ENCODE assay signal across 8 cellular contexts in the genomic region with DNA sequence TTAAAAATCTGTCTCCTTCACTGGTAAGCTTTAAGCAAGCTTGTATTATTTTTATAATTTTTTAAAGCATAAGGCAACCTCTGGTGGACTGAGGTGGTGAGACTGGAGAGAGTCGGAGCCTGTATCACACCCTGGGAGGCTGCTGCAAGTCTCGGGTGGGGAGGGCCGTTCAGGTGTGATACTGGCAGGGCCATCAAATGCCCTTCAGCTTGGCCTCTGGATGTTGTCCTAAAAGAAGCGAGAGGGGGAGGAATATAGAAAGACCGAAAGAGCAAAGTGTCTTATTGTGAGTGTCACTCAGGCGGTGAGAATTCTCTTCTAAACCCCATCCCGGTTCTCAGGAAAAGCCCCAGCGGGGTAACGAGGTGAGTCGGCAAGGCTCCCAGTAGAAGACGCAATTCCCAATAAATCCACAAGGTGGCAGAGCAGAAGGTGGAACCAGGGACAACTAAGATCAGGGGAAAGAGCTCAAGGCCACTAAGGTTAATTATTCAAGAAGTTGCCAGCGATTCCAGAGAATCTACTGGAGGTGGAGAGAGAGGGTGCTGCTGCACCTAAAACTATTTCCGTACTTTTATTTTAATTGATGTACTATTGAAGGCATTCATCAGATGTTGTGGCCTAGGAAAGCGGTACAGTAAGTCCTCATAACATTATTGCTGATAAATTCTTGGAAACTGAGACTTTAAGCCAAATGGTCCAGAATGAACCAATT. TPM values are rescaled to one million over a fixed set of nuclear protein-coding genes. Genes with fewer than 3 reads are reported as not detected.
DNase-seq lines count a peak whose midpoint lies in the region; ATAC-seq and TF ChIP-seq lines count a peak whose summit lies in the region.

No MANE protein-coding gene starts in this region.

- no peak overlapping the region for H3K27ac ChIP-seq in AG04450 (ENCODE audit: low read depth, low read length)

- H3K9me3 ChIP-seq in AG04450 (ENCODE audit: control insufficient read depth, insufficient read depth, low read length), result no peaks in the 10 kb centered on the region

- H3K4me1 Mint-ChIP-seq in activated CD4-positive, alpha-beta T cell treated with anti-CD3 and anti-CD28 coated beads, Interleukin-2, amount 10 ng/mL, durations not matched to agents 7 days and 5 days, result peaks cover 6% of the 10 kb centered on the region

- no peaks in the 10 kb centered on the region for H3K9me3 Mint-ChIP-seq in activated CD4-positive, alpha-beta T cell treated with anti-CD3 and anti-CD28 coated beads, Interleukin-2, amount 10 ng/mL, durations not matched to agents 7 days and 5 days

- TF ChIP-seq CTCF in AG04450 (IDR thresholded peaks at IDR 0.05; ENCODE audit: low read depth, low read length), result peak; percentile 80

- CTCF ChIA-PET in AG04450 (lab: Charles Lee), result interaction anchor here (0.5 to 5.4 kb wide), 67 partner anchors 9 to 1198 kb away, joined by 3 to 70 read pairs (median 5); a partner anchor contains a TSS
- CTCF ChIA-PET in activated CD4-positive, alpha-beta T cell treated with anti-CD3 and anti-CD28 coated beads, Interleukin-2, amount 10 ng/mL, durations not matched to agents 7 days and 5 days (lab: Charles Lee), result interaction anchor here (0.6 to 1.6 kb wide), 14 partner anchors 9 to 213 kb away, joined by 3 to 18 read pairs (median 4); a partner anchor contains a TSS

- peaks cover 4% of the 10 kb centered on the region for H3K36me3 Mint-ChIP-seq in activated CD4-positive, alpha-beta T cell treated with anti-CD3 and anti-CD28 coated beads, Interleukin-2, amount 10 ng/mL, durations not matched to agents 7 days and 5 days (ENCODE audit: low read depth)

- peak; percentile 18 for DNase-seq in AG04450 (ENCODE audit: low read depth, low spot score)
- peak; percentile 85 for DNase-seq in NCI-H69 (lab: John Stamatoyannopoulos, UW)
- DNase-seq in activated CD4-positive, alpha-beta T cell treated with anti-CD3 and anti-CD28 coated beads, Interleukin-2, amount 10 ng/mL, durations not matched to agents 7 days and 5 days, result peak; percentile 83
- peak; percentile 90 for DNase-seq in dermis blood vessel endothelial cell
- DNase-seq in medulla oblongata (ENCODE audit: extremely low spot score), result peak; percentile 75
- peak; percentile 37 to 39 for DNase-seq in stimulated activated CD8-positive, alpha-beta memory T cell treated with anti-CD3 and anti-CD28 coated beads, Interleukin-2, amount 100 ng/mL, for 1 hour (ENCODE audit: low read depth in 2 of 2)

- H3K4me3 Mint-ChIP-seq in activated CD4-positive, alpha-beta T cell treated with anti-CD3 and anti-CD28 coated beads, Interleukin-2, amount 10 ng/mL, durations not matched to agents 7 days and 5 days, result no peak overlapping the region

- no peak overlapping the region for H3K4me3 ChIP-seq in AG04450 (ENCODE audit: low read depth, low read length)

- no peak overlapping the region for H3K27ac Mint-ChIP-seq in activated CD4-positive, alpha-beta T cell treated with anti-CD3 and anti-CD28 coated beads, Interleukin-2, amount 10 ng/mL, durations not matched to agents 7 days and 5 days

- ATAC-seq in GM18870 (IDR thresholded peaks at IDR 0.05; ENCODE audit: unreplicated experiment) (peak; percentile 82), HG03432 (IDR thresholded peaks at IDR 0.05; ENCODE audit: unreplicated experiment) (peak; percentile 88)

- H3K27me3 Mint-ChIP-seq in activated CD4-positive, alpha-beta T cell treated with anti-CD3 and anti-CD28 coated beads, Interleukin-2, amount 10 ng/mL, durations not matched to agents 7 days and 5 days, result no peaks in the 10 kb centered on the region

- POLR2A ChIA-PET in AG04450 (lab: Yijun Ruan, JAX), result no interaction called here
- POLR2A ChIA-PET in activated CD4-positive, alpha-beta T cell treated with anti-CD3 and anti-CD28 coated beads, Interleukin-2, amount 10 ng/mL, durations not matched to agents 7 days and 5 days (lab: Charles Lee), result no interaction called here

- H3K27me3 ChIP-seq in AG04450 (ENCODE audit: control insufficient read depth, insufficient read depth, low read length), result no peaks in the 10 kb centered on the region

RNA-seq across cellular contexts. Expression of a gene that starts 14.1 kb away (rescaled TPM):
- 0.42 and 0.76 TPM in 2 replicates for polyA plus RNA-seq in AG04450 (2011; rRNA removed)
- 0.35 and 0.60 TPM in 2 replicates for polyA minus RNA-seq in AG04450 (2011; rRNA and poly(A)+ RNA removed)
- total RNA-seq in activated CD4-positive, alpha-beta T cell treated with anti-CD3 and anti-CD28 coated beads, Interleukin-2, amount 10 ng/mL, durations not matched to agents 7 days and 5 days, result 1 to 10 TPM; 5.1 to 5.2 TPM
- 3.2 and 4.1 TPM in 2 replicates for total RNA-seq in dermis blood vessel endothelial cell

RNA-seq across cellular contexts. Expression of a gene that starts 14.4 kb away (rescaled TPM):
- polyA plus RNA-seq in AG04450 (2011; rRNA removed), result 2.3 and 3.2 TPM in 2 replicates
- polyA minus RNA-seq in AG04450 (2011; rRNA and poly(A)+ RNA removed), result 1.4 and 3.6 TPM in 2 replicates
- 10 to 100 TPM; 24.6 to 25.3 TPM for total RNA-seq in activated CD4-positive, alpha-beta T cell treated with anti-CD3 and anti-CD28 coated beads, Interleukin-2, amount 10 ng/mL, durations not matched to agents 7 days and 5 days
- 13.0 and 17.9 TPM in 2 replicates for total RNA-seq in dermis blood vessel endothelial cell

Comparison
In these comparisons a context has a peak if more than half of its experiments do, and no peak if none do; other contexts are left out.
1. DNase-seq: peak in every context shown above with its lines; median percentile 90 in dermis blood vessel endothelial cell; 85 in NCI-H69; 83 in activated CD4-positive, alpha-beta T cell treated with anti-CD3 and anti-CD28 coated beads, Interleukin-2, amount 10 ng/mL, durations not matched to agents 7 days and 5 days; 75 in medulla oblongata; 38 in stimulated activated CD8-positive, alpha-beta memory T cell treated with anti-CD3 and anti-CD28 coated beads, Interleukin-2, amount 100 ng/mL, for 1 hour; 18 in AG04450.